23 cellular contexts compared by ENCODE assay signal in the genomic region with DNA sequence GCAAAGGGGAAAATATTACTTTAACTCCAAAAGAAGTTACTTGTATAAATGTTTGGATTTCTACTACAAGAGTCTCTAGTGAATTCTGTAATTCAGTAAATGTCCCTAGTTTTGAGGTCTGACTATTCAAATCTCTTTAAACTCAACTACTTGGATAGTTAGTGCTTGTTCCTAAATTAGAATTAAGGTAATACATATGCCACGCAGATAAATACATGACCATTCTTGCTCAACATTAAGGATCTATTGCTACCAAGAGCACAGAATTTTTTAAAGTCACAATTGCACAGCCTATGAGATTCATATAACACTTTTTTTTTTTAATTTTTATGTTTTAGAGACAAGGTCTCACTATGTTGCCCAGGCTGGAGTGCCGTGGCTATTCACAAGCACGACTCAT.
"Had no signal": no experiment of that assay in that cellular context is flagged by ENCODE, and none has a peak within 500 bp of the region (broad histone marks: within the 10 kb centered on the region; RNA-seq: fewer than 3 reads in every experiment).

No MANE protein-coding gene starts in this region.

- H3K4me3 ChIP-seq: dorsolateral prefrontal cortex, neural progenitor cell, right atrium auricular region, stomach, thyroid gland had no signal

- H3K4me1 ChIP-seq: foreskin keratinocyte, neural progenitor cell, parathyroid adenoma, right atrium auricular region, stomach, thyroid gland had no signal

- H3K9me3 ChIP-seq: right atrium auricular region, stomach, thyroid gland had no signal

- H3K4me3 Mint-ChIP-seq: immature natural killer cell; mesothelial cell of epicardium; naive thymus-derived CD4-positive, alpha-beta T cell; nephron; neural progenitor cell; stimulated activated effector memory CD8-positive, alpha-beta T cell treated with anti-CD3 and anti-CD28 coated beads, Interleukin-12 subunit alpha, Interleukin-12 subunit beta, amount 100 ng/mL, for 72 hours; type B pancreatic cell had no signal

- ATAC-seq: esophagus mucosa; foreskin keratinocyte; left lobe of liver; naive thymus-derived CD4-positive, alpha-beta T cell; sciatic nerve; stimulated activated effector memory CD8-positive, alpha-beta T cell treated with anti-CD3 and anti-CD28 coated beads, Interleukin-12 subunit alpha, Interleukin-12 subunit beta, amount 100 ng/mL, for 72 hours had no signal

- H3K79me2 ChIP-seq: parathyroid adenoma had no signal

- H3K36me3 Mint-ChIP-seq: stimulated activated effector memory CD8-positive, alpha-beta T cell treated with anti-CD3 and anti-CD28 coated beads, Interleukin-12 subunit alpha, Interleukin-12 subunit beta, amount 100 ng/mL, for 72 hours had no signal

- H3K9me3 Mint-ChIP-seq: immature natural killer cell; naive thymus-derived CD4-positive, alpha-beta T cell; stimulated activated effector memory CD8-positive, alpha-beta T cell treated with anti-CD3 and anti-CD28 coated beads, Interleukin-12 subunit alpha, Interleukin-12 subunit beta, amount 100 ng/mL, for 72 hours; type B pancreatic cell had no signal

- H3K27ac ChIP-seq: dorsolateral prefrontal cortex, foreskin keratinocyte, neural progenitor cell, parathyroid adenoma, right atrium auricular region, stomach, thyroid gland had no signal

- H3K27me3 ChIP-seq: foreskin keratinocyte, neural progenitor cell, right atrium auricular region, stomach, thyroid gland had no signal

- FAIRE-seq: keratinocyte had no signal

- H3K4me2 ChIP-seq: neural progenitor cell had no signal

- DNase-seq: dorsolateral prefrontal cortex; effector CD4-positive, alpha-beta T cell; foreskin keratinocyte; hypothalamus; immature natural killer cell; naive thymus-derived CD4-positive, alpha-beta T cell; stimulated activated CD4-positive, alpha-beta T cell treated with anti-CD3 and anti-CD28 coated beads, Interleukin-2, amount 100 ng/mL, for 24 hours; stimulated activated CD4-positive, alpha-beta T cell treated with anti-CD3 and anti-CD28 coated beads, Interleukin-4, amount 100 ng/mL, for 24 hours; stimulated activated naive CD4-positive, alpha-beta T cell treated with Interleukin-2 at 50 U/mL for 16 hours; stomach; thyroid gland had no signal

- H3K4me1 Mint-ChIP-seq: stimulated activated effector memory CD8-positive, alpha-beta T cell treated with anti-CD3 and anti-CD28 coated beads, Interleukin-12 subunit alpha, Interleukin-12 subunit beta, amount 100 ng/mL, for 72 hours had no signal

- H3K27ac Mint-ChIP-seq: immature natural killer cell; mesothelial cell of epicardium; naive thymus-derived CD4-positive, alpha-beta T cell; neural progenitor cell; progenitor cell of endocrine pancreas; stimulated activated effector memory CD8-positive, alpha-beta T cell treated with anti-CD3 and anti-CD28 coated beads, Interleukin-12 subunit alpha, Interleukin-12 subunit beta, amount 100 ng/mL, for 72 hours; type B pancreatic cell had no signal

- H3K27me3 Mint-ChIP-seq: naive thymus-derived CD4-positive, alpha-beta T cell; progenitor cell of endocrine pancreas; type B pancreatic cell had no signal

- H3K36me3 ChIP-seq: right atrium auricular region, stomach, thyroid gland had no signal

- H2AFZ ChIP-seq: neural progenitor cell, parathyroid adenoma had no signal

- H3K9ac ChIP-seq: neural progenitor cell, parathyroid adenoma had no signal
